ENCODE assay signal across 34 cellular contexts in the genomic region with DNA sequence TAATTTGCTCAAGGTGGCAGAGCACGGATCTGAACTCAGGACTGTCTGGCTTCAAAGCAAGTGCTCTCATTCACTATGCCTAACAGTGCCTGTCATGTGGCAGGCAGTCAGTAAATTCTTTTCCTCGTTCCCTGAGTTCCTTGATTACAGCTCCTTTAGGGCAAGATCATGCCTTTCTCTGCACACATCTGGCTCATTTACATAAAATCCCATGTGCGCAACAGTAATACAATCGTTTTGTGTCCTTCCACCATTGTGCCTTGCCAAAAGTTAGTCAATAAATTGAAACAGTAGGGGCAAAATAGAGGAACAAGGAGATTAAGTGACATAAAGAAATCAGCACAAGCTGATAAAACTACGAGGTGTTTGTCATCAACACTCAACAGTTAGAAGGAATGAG. TPM values are rescaled to one million over a fixed set of nuclear protein-coding genes. Genes with fewer than 3 reads are reported as not detected.
"Had no signal": no experiment of that assay in that cellular context is flagged by ENCODE, and none has a peak within 500 bp of the region (broad histone marks: within the 10 kb centered on the region; RNA-seq: fewer than 3 reads in every experiment).

No MANE protein-coding gene starts in this region.

- H3K4me1 Mint-ChIP-seq: neural progenitor cell had no signal

- H3K36me3 ChIP-seq: neural progenitor cell had no signal

- H3K27me3 Mint-ChIP-seq: memory B cell; progenitor cell of endocrine pancreas; stimulated activated memory B cell treated with anti-CD40 and anti-IgM and Interleukin-4, amounts not matched to agents 10 μg/mL and 1 μg/mL and 100 μg/mL, for 72 hours; stimulated activated naive CD8-positive, alpha-beta T cell treated with anti-CD3 and anti-CD28 coated beads, Interleukin-15, amount 100 ng/mL, for 72 hours had no signal

- H3K27ac Mint-ChIP-seq: memory B cell; natural killer cell; nephron progenitor cell; neural progenitor cell; progenitor cell of endocrine pancreas; stimulated activated memory B cell treated with anti-CD40 and anti-IgM and Interleukin-4, amounts not matched to agents 10 μg/mL and 1 μg/mL and 100 μg/mL, for 72 hours; stimulated activated naive CD8-positive, alpha-beta T cell treated with anti-CD3 and anti-CD28 coated beads, Interleukin-15, amount 100 ng/mL, for 72 hours had no signal

- H3K4me3 ChIP-seq: left ventricle myocardium inferior, lung, neural progenitor cell, right atrium auricular region, right lobe of liver, smooth muscle cell, suprapubic skin, thoracic aorta, tibial artery, vagina had no signal

- DNase-seq: islet precursor cell; left ventricle myocardium inferior; natural killer cell; nephron progenitor cell; occipital lobe; right lobe of liver; stimulated activated CD4-positive, alpha-beta T cell treated with anti-CD3 and anti-CD28 coated beads, Interleukin-1b, Interleukin-23, amount 100 ng/mL, for 48 hours; stimulated activated CD4-positive, alpha-beta T cell treated with anti-CD3 and anti-CD28 coated beads, Interleukin-2, amount 100 ng/mL, for 48 hours; stimulated activated CD4-positive, alpha-beta T cell treated with anti-CD3 and anti-CD28 coated beads, Interleukin-4, amount 100 ng/mL, for 4 hours; stimulated activated CD8-positive, alpha-beta memory T cell treated with anti-CD3 and anti-CD28 coated beads, Interleukin-4, amount 100 ng/mL, for 48 hours; stimulated activated naive CD4-positive, alpha-beta T cell treated with Interleukin-2 at 50 U/mL for 16 hours; stimulated activated naive CD8-positive, alpha-beta T cell treated with anti-CD3 and anti-CD28 coated beads, Interleukin-15, amount 100 ng/mL, for 72 hours; tibial artery had no signal

- H3K9ac ChIP-seq: neural progenitor cell, parathyroid adenoma had no signal

- H3K4me3 Mint-ChIP-seq: memory B cell; natural killer cell; nephron progenitor cell; neural progenitor cell; stimulated activated memory B cell treated with anti-CD40 and anti-IgM and Interleukin-4, amounts not matched to agents 10 μg/mL and 1 μg/mL and 100 μg/mL, for 72 hours; stimulated activated naive CD8-positive, alpha-beta T cell treated with anti-CD3 and anti-CD28 coated beads, Interleukin-15, amount 100 ng/mL, for 72 hours had no signal

- H3K9me3 ChIP-seq: left ventricle myocardium inferior, neutrophil, right atrium auricular region, right lobe of liver, suprapubic skin, thoracic aorta, tibial artery, vagina had no signal

- H3K9me3 Mint-ChIP-seq: memory B cell; natural killer cell; nephron progenitor cell; neural progenitor cell; stimulated activated memory B cell treated with anti-CD40 and anti-IgM and Interleukin-4, amounts not matched to agents 10 μg/mL and 1 μg/mL and 100 μg/mL, for 72 hours; stimulated activated naive CD8-positive, alpha-beta T cell treated with anti-CD3 and anti-CD28 coated beads, Interleukin-15, amount 100 ng/mL, for 72 hours had no signal

- ATAC-seq: natural killer cell; right lobe of liver; stimulated activated memory B cell treated with anti-CD40 and anti-IgM and Interleukin-4, amounts not matched to agents 10 μg/mL and 1 μg/mL and 100 μg/mL, for 72 hours; stimulated activated naive CD8-positive, alpha-beta T cell treated with anti-CD3 and anti-CD28 coated beads, Interleukin-15, amount 100 ng/mL, for 72 hours had no signal

- H3K27ac ChIP-seq: left ventricle myocardium inferior, neural progenitor cell, neutrophil, parathyroid adenoma, right atrium auricular region, right lobe of liver, suprapubic skin, thoracic aorta, tibial artery, vagina had no signal

RNA-seq across cellular contexts. Expression of gene LRRC74A, which starts 21.0 kb away (rescaled TPM):
- total RNA-seq: kidney epithelial cell, left ventricle myocardium inferior, lower leg skin, lung, mesenteric fat pad, mucosa of gallbladder, natural killer cell, occipital lobe, osteocyte, progenitor cell of endocrine pancreas, pulmonary artery endothelial cell, renal cortical epithelial cell, right atrium auricular region, right lobe of liver, skeletal muscle tissue, smooth muscle cell, suprapubic skin, thoracic aorta, ureter, vagina had no signal
- polyA plus RNA-seq: lung, smooth muscle cell had no signal
